Comparison of ENCODE assay signal across 8 cellular contexts in genomic region chrX:71867680-71868079, GRCh38. TPM values are rescaled to one million over a fixed set of nuclear protein-coding genes. Genes with fewer than 3 reads are reported as not detected.
"Had no signal": no experiment of that assay in that cellular context is flagged by ENCODE, and none has a peak within 500 bp of the region (broad histone marks: within the 10 kb centered on the region; RNA-seq: fewer than 3 reads in every experiment).

No MANE protein-coding gene starts in this region.

- H3K9ac ChIP-seq: GM23248 had no signal

- H3K27ac ChIP-seq: GM23248 had no signal

- H2AFZ ChIP-seq: GM23248 had no signal

- DNase-seq: GM23248, GOT3, H9, HCEC 1CT, IMR-90, KG1 had no signal

- H3K4me3 ChIP-seq: GM23248, K562 had no signal

RNA-seq across cellular contexts. Expression of gene NHSL2, which starts 43.0 kb away (rescaled TPM):
- total RNA-seq: HT-29 had no signal
